17 cellular contexts compared by ENCODE assay signal in the genomic region with DNA sequence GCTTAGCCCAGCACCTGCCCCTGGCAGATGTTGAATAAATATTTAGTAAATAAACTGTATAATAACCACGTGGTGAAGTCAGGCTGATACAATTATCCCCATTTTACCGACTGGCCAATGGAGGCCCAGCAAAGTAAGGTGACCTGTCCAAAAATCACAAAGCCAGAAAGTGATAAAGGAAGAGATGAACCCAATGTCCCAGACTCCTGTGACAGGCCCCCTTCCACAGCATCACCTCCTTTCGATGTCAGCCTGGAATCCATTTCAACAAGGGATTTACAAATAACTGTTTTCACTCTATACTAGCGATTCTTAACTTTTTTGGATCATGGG. TPM values are rescaled to one million over a fixed set of nuclear protein-coding genes. Genes with fewer than 3 reads are reported as not detected.
"Had no signal": no experiment of that assay in that cellular context is flagged by ENCODE, and none has a peak within 500 bp of the region (broad histone marks: within the 10 kb centered on the region; RNA-seq: fewer than 3 reads in every experiment).

No MANE protein-coding gene starts in this region.

- H3K4me3 Mint-ChIP-seq: activated CD4-positive, alpha-beta memory T cell treated with anti-CD3 and anti-CD28 coated beads for 36 hours; central memory CD8-positive, alpha-beta T cell; neural progenitor cell had no signal

- H3K9me3 Mint-ChIP-seq: activated CD4-positive, alpha-beta memory T cell treated with anti-CD3 and anti-CD28 coated beads for 36 hours; central memory CD8-positive, alpha-beta T cell; neural progenitor cell had no signal

- H3K27me3 ChIP-seq: body of pancreas, pancreas had no signal

- ATAC-seq: body of pancreas, gastroesophageal sphincter, left ventricle myocardium superior, pancreas had no signal

- H3K4me1 Mint-ChIP-seq: neural progenitor cell had no signal

- H3K27me3 Mint-ChIP-seq: central memory CD8-positive, alpha-beta T cell had no signal

- H3K4me3 ChIP-seq: body of pancreas, gastroesophageal sphincter, neural progenitor cell, pancreas, skin epidermis, tibial nerve had no signal

- H3K4me1 ChIP-seq: neural progenitor cell, pancreas had no signal

- H3K27ac Mint-ChIP-seq: neural progenitor cell had no signal

- H3K36me3 Mint-ChIP-seq: activated CD4-positive, alpha-beta memory T cell treated with anti-CD3 and anti-CD28 coated beads for 36 hours; neural progenitor cell had no signal

- H3K36me3 ChIP-seq: gastroesophageal sphincter, neural progenitor cell, pancreas, tibial nerve had no signal

- H3K27ac ChIP-seq: body of pancreas, epithelial cell of prostate, gastroesophageal sphincter, neural progenitor cell, pancreas, tibial nerve had no signal

- H3K4me2 ChIP-seq: neural progenitor cell had no signal

- H2AFZ ChIP-seq: neural progenitor cell had no signal

- H3K9ac ChIP-seq: neural progenitor cell had no signal

- DNase-seq: activated CD8-positive, alpha-beta memory T cell treated with anti-CD3 and anti-CD28 coated beads, Interleukin-2, amount 50 U/mL, for 4 hours; activated naive CD4-positive, alpha-beta T cell treated with anti-CD3 and anti-CD28 coated beads, Interleukin-2, amount 50 U/mL, for 16 hours; amniotic stem cell; body of pancreas; cortex of kidney; effector memory CD4-positive, alpha-beta T cell; left ventricle myocardium superior; mesendoderm; pancreas; T-helper 9 cell had no signal

RNA-seq across cellular contexts. Expression of a gene that starts 5.5 kb away (rescaled TPM):
- total RNA-seq: activated CD4-positive, alpha-beta memory T cell treated with anti-CD3 and anti-CD28 coated beads for 36 hours; body of pancreas had no signal
